Comparison of ENCODE assay signal across 9 cellular contexts in the genomic region with DNA sequence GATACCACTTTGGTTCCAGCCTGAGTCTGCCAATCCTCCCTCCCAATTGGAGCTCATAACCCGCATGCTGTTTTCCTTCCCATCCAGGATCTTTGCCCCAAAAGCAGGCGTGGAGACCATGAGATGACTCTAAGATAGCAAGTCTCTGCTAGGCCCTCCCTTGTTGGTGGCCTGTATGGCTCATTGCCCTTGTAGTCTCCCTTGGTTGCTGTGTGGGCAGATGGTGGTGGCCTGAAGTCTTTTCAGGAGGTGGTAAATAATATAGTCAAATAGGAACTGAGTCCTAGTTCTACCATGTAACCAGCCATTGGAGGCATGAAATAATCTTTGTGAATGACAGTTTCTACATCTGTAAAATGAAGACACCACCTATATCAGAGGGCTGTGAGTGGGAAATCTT. TPM values are rescaled to one million over a fixed set of nuclear protein-coding genes. Genes with fewer than 3 reads are reported as not detected.
DNase-seq lines count a peak whose midpoint lies in the region; ATAC-seq and TF ChIP-seq lines count a peak whose summit lies in the region.
"Had no signal": no experiment of that assay in that cellular context is flagged by ENCODE, and none has a peak within 500 bp of the region (broad histone marks: within the 10 kb centered on the region; RNA-seq: fewer than 3 reads in every experiment).

No MANE protein-coding gene starts in this region.

- no peak overlapping the region for H3K27ac Mint-ChIP-seq in endothelial cell (ENCODE audit: unreplicated experiment)

- peaks cover 7% of the 10 kb centered on the region for H3K27me3 Mint-ChIP-seq in endothelial cell (ENCODE audit: unreplicated experiment)

- DNase-seq in OCI-LY7 (ENCODE audit: low spot score) (no peak), endothelial cell (ENCODE audit: low spot score) (no peak), psoas muscle (no peak), NCI-H446 treated with DMSO at 0.1 percent for 48 hours (lab: John Stamatoyannopoulos, UW) (no peak), WERI-Rb-1 (no peak), NCI-H1105 (lab: John Stamatoyannopoulos, UW) (no peak)
- DNase-seq: activated CD8-positive, alpha-beta memory T cell treated with anti-CD3 and anti-CD28 coated beads, Interleukin-2, amount 50 U/mL, for 48 hours had no signal

- POLR2A ChIA-PET in OCI-LY7 (lab: Charles Lee): interaction anchor here (0.7 to 2.2 kb wide), 3 partner anchors 47 to 85 kb away, joined by 3 to 6 read pairs (median 4); a partner anchor contains a TSS

- TSS peak; percentile 85 for BruUV-seq in OCI-LY7 (replicated peaks; lab: Mats Ljungman, UMichigan)

- peaks cover 19% of the 10 kb centered on the region for H3K4me1 Mint-ChIP-seq in endothelial cell (ENCODE audit: unreplicated experiment)

- no peaks in the 10 kb centered on the region for H3K9me3 Mint-ChIP-seq in endothelial cell (ENCODE audit: unreplicated experiment)

- no peaks in the 10 kb centered on the region for H3K9me3 ChIP-seq in DOHH2 (ENCODE audit: control insufficient read depth, insufficient read depth, low read length)
- H3K9me3 ChIP-seq in OCI-LY7 (ENCODE audit: low read length): no peaks in the 10 kb centered on the region
- no peaks in the 10 kb centered on the region for H3K9me3 ChIP-seq in psoas muscle
- peaks cover 4% of the 10 kb centered on the region for H3K9me3 ChIP-seq in WERI-Rb-1 (ENCODE audit: severe bottlenecking)

- peak overlapping the region; percentile 83 for H3K4me3 Mint-ChIP-seq in endothelial cell (ENCODE audit: unreplicated experiment)

- WGBS in psoas muscle, 3 donors: 67 to 71% (median 71%) methylated on average over 2 of the region's 2 CpGs

- ATAC-seq in psoas muscle (no peak), GM18858 (IDR thresholded peaks at IDR 0.05; ENCODE audit: unreplicated experiment) (no peak)

- H3K4me1 ChIP-seq in DOHH2 (ENCODE audit: control insufficient read depth, low read length) (peaks cover 17% of the 10 kb centered on the region), OCI-LY7 (ENCODE audit: insufficient read depth, low read length, poor library complexity, severe bottlenecking) (peaks cover 14% of the 10 kb centered on the region), psoas muscle (no peaks in the 10 kb centered on the region)

- no peak for TF ChIP-seq CTCF in DOHH2 (IDR thresholded peaks at IDR 0.05; ENCODE audit: low read depth, low read length, poor library complexity, severe bottlenecking)
- no peak for TF ChIP-seq CTCF in OCI-LY7 (conservative IDR thresholded peaks at IDR 0.05; ENCODE audit: low read length)
- no peak for TF ChIP-seq CTCF in endothelial cell (IDR thresholded peaks at IDR 0.05; ENCODE audit: unreplicated experiment)
- TF ChIP-seq CTCF in psoas muscle (IDR thresholded peaks at IDR 0.05): no peak
- TF ChIP-seq CTCF in WERI-Rb-1 (IDR thresholded peaks at IDR 0.05; ENCODE audit: low read depth, low read length): no peak

- H3K79me2 ChIP-seq in DOHH2 (ENCODE audit: control insufficient read depth, low read length): peaks cover 25% of the 10 kb centered on the region
- H3K79me2 ChIP-seq in OCI-LY7 (ENCODE audit: insufficient read depth, low read depth, low read length): peaks cover 13% of the 10 kb centered on the region; the same call in 1 of the 2 replicates

- no peaks in the 10 kb centered on the region for H3F3A ChIP-seq in DOHH2 (ENCODE audit: control insufficient read depth, insufficient read depth)

- H3K9me2 ChIP-seq in DOHH2 (replicated peaks; ENCODE audit: control insufficient read depth, low read length) (no peaks in the 10 kb centered on the region), OCI-LY7 (ENCODE audit: insufficient read depth, low read length) (no peaks in the 10 kb centered on the region)

- no peak overlapping the region for H2AFZ ChIP-seq in OCI-LY7 (ENCODE audit: low read length)

- CTCF ChIA-PET in OCI-LY7 (lab: Charles Lee; ENCODE audit: unreplicated experiment): no interaction called here

- H3K27me3 ChIP-seq in DOHH2 (ENCODE audit: control insufficient read depth, low read length): no peaks in the 10 kb centered on the region
- no peaks in the 10 kb centered on the region for H3K27me3 ChIP-seq in psoas muscle (ENCODE audit: insufficient read depth in 3 of 3, low read length in 2 of 3)
- peaks cover 10% of the 10 kb centered on the region for H3K27me3 ChIP-seq in WERI-Rb-1 (ENCODE audit: insufficient read depth, low read depth, severe bottlenecking)

- H4K20me1 ChIP-seq in DOHH2 (ENCODE audit: control insufficient read depth, insufficient read depth, low read depth, low read length): no peaks in the 10 kb centered on the region
- no peaks in the 10 kb centered on the region for H4K20me1 ChIP-seq in OCI-LY7 (ENCODE audit: insufficient read depth, low read length)

- intact Hi-C loops in OCI-LY7 (cut with micrococcal nuclease; ENCODE audit: unreplicated experiment): loop anchor here (5.0 kb wide), 1 partner anchor 63 kb away; a partner anchor contains a TSS
- intact Hi-C loops in psoas muscle (cut with DNase I): no loop called here

- no peaks in the 10 kb centered on the region; the same call in 1 of the 2 replicates for H3K36me3 ChIP-seq in DOHH2 (ENCODE audit: control insufficient read depth, low read length)
- H3K36me3 ChIP-seq in OCI-LY7 (ENCODE audit: insufficient read depth, low read length): no peaks in the 10 kb centered on the region
- peaks cover 0 to 13% of the 10 kb centered on the region in 2 donors for H3K36me3 ChIP-seq in psoas muscle (ENCODE audit: insufficient read depth in 1 of 2, low read depth in 1 of 2)
- H3K36me3 ChIP-seq in WERI-Rb-1: peaks cover 34% of the 10 kb centered on the region

- H3K4me2 ChIP-seq in DOHH2 (ENCODE audit: low read length) (peak overlapping the region; percentile 87), OCI-LY7 (ENCODE audit: low read length) (peak overlapping the region; percentile 99)

- H3K36me3 Mint-ChIP-seq in endothelial cell (ENCODE audit: low read depth, unreplicated experiment): peaks cover 9% of the 10 kb centered on the region

- H3K4me3 ChIP-seq in DOHH2 (ENCODE audit: low read length): peak overlapping the region; percentile 84
- peak overlapping the region; percentile 90 for H3K4me3 ChIP-seq in OCI-LY7 (ENCODE audit: low read depth, low read length, poor library complexity, severe bottlenecking)
- H3K4me3 ChIP-seq in psoas muscle: peak overlapping the region; percentile 81
- no peak overlapping the region for H3K4me3 ChIP-seq in WERI-Rb-1 (ENCODE audit: low read depth, low read length)

- H3K27ac ChIP-seq in DOHH2 (ENCODE audit: low read depth, low read length): no peak overlapping the region
- H3K27ac ChIP-seq in OCI-LY7 (ENCODE audit: low read depth, low read length, poor library complexity, severe bottlenecking): no peak overlapping the region
- no peak overlapping the region for H3K27ac ChIP-seq in psoas muscle
- no peak overlapping the region for H3K27ac ChIP-seq in WERI-Rb-1

RNA-seq across cellular contexts. Expression of a gene that starts 1.2 kb away (rescaled TPM):
- total RNA-seq in OCI-LY7 (2014; rRNA removed; shearing (Covaris generic)): 22.2 and 26.4 TPM in 2 replicates
- 37.4 and 39.5 TPM in 2 replicates for total RNA-seq in OCI-LY7 (2022)
- total RNA-seq in endothelial cell (ENCODE audit: unreplicated experiment): 100 TPM
- 10 to 100 TPM; 34.1 to 38.6 (median 34.5) TPM for total RNA-seq in psoas muscle
- polyA plus RNA-seq in psoas muscle: 10 to 100 TPM; 28.3 to 37.1 (median 31.0) TPM

RNA-seq across cellular contexts. Expression of a gene that starts 7.2 kb away (rescaled TPM):
- total RNA-seq in OCI-LY7 (2014; rRNA removed; shearing (Covaris generic)): 101 and 103 TPM in 2 replicates
- total RNA-seq in OCI-LY7 (2022) (76.6 and 93.6 TPM in 2 replicates), endothelial cell (ENCODE audit: unreplicated experiment) (157 TPM), psoas muscle (10 to 100 TPM; 37.4 to 57.7 (median 49.8) TPM)
- polyA plus RNA-seq in psoas muscle: 10 to 100 TPM; 37.4 to 52.4 (median 50.7) TPM

RNA-seq across cellular contexts. Expression of a gene that starts 14.2 kb away (rescaled TPM):
- 28.1 and 30.8 TPM in 2 replicates for total RNA-seq in OCI-LY7 (2014; rRNA removed; shearing (Covaris generic))
- total RNA-seq in OCI-LY7 (2022): 49.0 and 55.1 TPM in 2 replicates
- total RNA-seq in endothelial cell (ENCODE audit: unreplicated experiment): 77.0 TPM
- total RNA-seq in psoas muscle: 10 to 100 TPM; 48.6 to 75.7 (median 55.6) TPM
- polyA plus RNA-seq in psoas muscle: 100 to 1,000 TPM in 1 of 3 donors, 10 to 100 TPM in 2; 55.0 to 117 (median 86.5) TPM

RNA-seq across cellular contexts. Expression of a gene that starts 18.4 kb away (rescaled TPM):
- total RNA-seq in OCI-LY7 (2014; rRNA removed; shearing (Covaris generic)): 74.2 and 94.5 TPM in 2 replicates
- 85.3 and 104 TPM in 2 replicates for total RNA-seq in OCI-LY7 (2022)
- total RNA-seq in endothelial cell (ENCODE audit: unreplicated experiment): 56.4 TPM
- 10 to 100 TPM; 17.7 to 25.5 (median 23.6) TPM for total RNA-seq in psoas muscle
- polyA plus RNA-seq in psoas muscle: 10 to 100 TPM; 19.2 to 21.8 (median 20.7) TPM

RNA-seq across cellular contexts. Expression of a gene that starts 20.7 kb away (rescaled TPM):
- total RNA-seq in OCI-LY7 (2014; rRNA removed; shearing (Covaris generic)): 13.4 and 23.1 TPM in 2 replicates
- total RNA-seq in OCI-LY7 (2022) (21.5 and 30.1 TPM in 2 replicates), endothelial cell (ENCODE audit: unreplicated experiment) (38.6 TPM), psoas muscle (100 to 1,000 TPM in 2 of 4 donors, 10 to 100 TPM in 2; 72.6 to 149 (median 111) TPM)
- 10 to 100 TPM; 42.2 to 75.1 (median 71.1) TPM for polyA plus RNA-seq in psoas muscle
